Comparison of ENCODE assay signal across 8 cellular contexts in the genomic region with DNA sequence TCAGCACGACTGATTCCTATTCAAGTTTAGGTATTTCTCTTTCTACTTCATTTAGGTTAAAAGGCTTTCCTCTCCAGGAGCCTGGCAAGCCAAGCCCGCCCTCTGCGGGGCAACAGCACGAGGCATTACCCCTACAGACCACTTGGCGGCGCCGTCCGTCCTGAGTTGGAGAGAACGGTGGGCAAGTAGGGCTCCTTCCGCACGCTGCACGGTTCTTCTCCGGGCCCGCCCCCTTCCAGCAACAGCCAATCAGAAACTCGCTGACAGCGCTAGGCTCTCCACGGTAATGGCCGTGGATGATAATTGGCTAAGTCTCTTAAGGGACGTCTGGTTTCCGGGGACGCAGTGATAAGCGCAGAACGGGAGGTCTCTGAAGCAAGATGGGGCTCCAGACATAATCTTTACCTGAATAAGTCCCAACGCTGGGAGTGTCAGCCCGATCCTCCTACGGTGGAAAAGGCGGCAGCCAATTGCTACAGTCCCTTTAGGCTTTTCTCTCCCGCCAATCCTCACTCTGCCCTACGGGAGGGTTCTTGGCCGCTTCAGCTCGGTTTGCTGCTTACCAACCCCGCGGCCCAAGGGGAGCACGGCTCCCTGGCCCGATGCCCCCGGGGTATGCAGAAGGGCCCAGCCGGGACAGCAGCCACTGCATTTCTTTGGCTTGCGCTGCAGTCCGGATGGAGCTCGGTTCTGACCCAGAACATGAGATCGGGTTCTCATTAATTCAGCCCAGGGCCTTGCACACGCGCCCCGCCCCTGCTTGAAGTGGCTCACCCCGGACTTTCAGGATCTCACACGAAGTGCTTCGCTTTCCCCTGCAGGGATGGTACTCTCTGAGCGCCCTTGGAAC.
A peak's percentile ranks its signal among the peaks of the same experiment; 100 is the strongest.
DNase-seq lines count a peak whose midpoint lies in the region.

No MANE protein-coding gene starts in this region.

- H3K4me3 ChIP-seq in H7 (ENCODE audit: insufficient read depth, low read depth, low read length) (peak overlapping the region; percentile 84), neuron (ENCODE audit: low read length) (peak overlapping the region; percentile 85), subcutaneous abdominal adipose tissue (ENCODE audit: low read depth in 1 of 5, low read length in 5 of 5) (peak overlapping the region; percentile 79 to 93 (median 88))

- no peaks in the 10 kb centered on the region for H3K9me3 ChIP-seq in ES-I3 (ENCODE audit: control insufficient read depth, insufficient read depth, low read length)
- H3K9me3 ChIP-seq in neuron (ENCODE audit: low read length) = no peaks in the 10 kb centered on the region
- H3K9me3 ChIP-seq in subcutaneous abdominal adipose tissue (ENCODE audit: control insufficient read depth in 5 of 5, low read length in 5 of 5) = no peaks in the 10 kb centered on the region

- H2AFZ ChIP-seq in neuron (ENCODE audit: low read depth, low read length) = peak overlapping the region; percentile 92

- H3K4me1 ChIP-seq in ES-I3 (ENCODE audit: insufficient read depth, low read length) = no peaks in the 10 kb centered on the region
- peaks cover 7% of the 10 kb centered on the region for H3K4me1 ChIP-seq in neuron (ENCODE audit: insufficient read depth, low read length)
- H3K4me1 ChIP-seq in subcutaneous abdominal adipose tissue (ENCODE audit: control insufficient read depth in 5 of 5, insufficient read depth in 5 of 5, low read length in 5 of 5) = peaks cover 2 to 41% (median 35%) of the 10 kb centered on the region in 5 donors

- no peaks in the 10 kb centered on the region for H3K36me3 ChIP-seq in ES-I3 (ENCODE audit: insufficient read depth, low read length)
- no peaks in the 10 kb centered on the region for H3K36me3 ChIP-seq in H7 (replicated peaks; ENCODE audit: control insufficient read depth, insufficient read depth, low read length)
- no peaks in the 10 kb centered on the region for H3K36me3 ChIP-seq in neuron (ENCODE audit: insufficient read depth, low read length)
- no peaks in the 10 kb centered on the region for H3K36me3 ChIP-seq in subcutaneous abdominal adipose tissue (ENCODE audit: control insufficient read depth in 5 of 5, insufficient read depth in 5 of 5, low read length in 5 of 5)

- H3K27me3 ChIP-seq in H7 (ENCODE audit: control insufficient read depth, insufficient read depth, low read length) (peaks cover 14% of the 10 kb centered on the region), neuron (ENCODE audit: insufficient read depth, low read length) (no peaks in the 10 kb centered on the region), subcutaneous abdominal adipose tissue (ENCODE audit: control insufficient read depth in 5 of 5, insufficient read depth in 4 of 5, low read length in 5 of 5) (no peaks in the 10 kb centered on the region)

- peak; percentile 92 for DNase-seq in H7
- peak; percentile 93 for DNase-seq in M059J (ENCODE audit: low read depth)
- peak; percentile 89 for DNase-seq in SHP77 treated with DMSO at 0.1 percent for 48 hours (lab: John Stamatoyannopoulos, UW)
- peak; percentile 92 to 97 (median 96) for DNase-seq in activated naive CD4-positive, alpha-beta T cell (lab: John Stamatoyannopoulos, UW)
- peak; percentile 95 for DNase-seq in foreskin melanocyte

- H3K9ac ChIP-seq in ES-I3 (ENCODE audit: low read depth, low read length) (peak overlapping the region; percentile 85), subcutaneous abdominal adipose tissue (ENCODE audit: low read length in 5 of 5) (peak overlapping the region in 4 of 5 donors; percentile 34 to 76 (median 72))

- peak overlapping the region; percentile 79 for H3K27ac ChIP-seq in subcutaneous abdominal adipose tissue (ENCODE audit: low read depth, low read length)

Comparison
In these comparisons a context has a peak if more than half of its experiments do, and no peak if none do; other contexts are left out.
1. Peak in every context shown above with its lines: DNase-seq, H3K4me3 ChIP-seq and H3K27ac ChIP-seq.